Comparison of ENCODE assay signal across 6 cellular contexts in genomic region chr19:53869805-53870484, GRCh38. TPM values are rescaled to one million over a fixed set of nuclear protein-coding genes. Genes with fewer than 3 reads are reported as not detected.
DNase-seq lines count a peak whose midpoint lies in the region; TF ChIP-seq lines count a peak whose summit lies in the region.
"Not testable (repeated sequence)": the region's sequence is repeated elsewhere in the genome, so short reads cannot be mapped to it uniquely, and the experiment has no call there.

No MANE protein-coding gene starts in this region.

- peaks cover 11% of the 10 kb centered on the region; the same call in 1 of the 2 replicates for H3K36me3 ChIP-seq in BE2C
- peaks cover 38% of the 10 kb centered on the region for H3K36me3 ChIP-seq in NT2/D1 (ENCODE audit: insufficient read depth, insufficient read length, low read length)
- H3K36me3 ChIP-seq in esophagus muscularis mucosa: peaks cover 15 to 45% (median 40%) of the 10 kb centered on the region in 4 donors
- H3K36me3 ChIP-seq in mesodermal cell (ENCODE audit: control insufficient read depth, insufficient read depth, low read length): peaks cover 44% of the 10 kb centered on the region
- H3K36me3 ChIP-seq in smooth muscle cell (ENCODE audit: low read depth): not testable (repeated sequence)

- H3K27me3 Mint-ChIP-seq in activated naive CD8-positive, alpha-beta T cell treated with anti-CD3 and anti-CD28 coated beads for 36 hours: not testable (repeated sequence)

- H3K9me3 ChIP-seq in BE2C; NT2/D1 (ENCODE audit: insufficient read depth, low read length); esophagus muscularis mucosa; mesodermal cell (ENCODE audit: control insufficient read depth, low read length); smooth muscle cell (replicated peaks; ENCODE audit: low read depth): not testable (repeated sequence)

- not testable (repeated sequence) for TF ChIP-seq POLR2A in esophagus muscularis mucosa (IDR thresholded peaks at IDR 0.05; ENCODE audit: low read depth)

- not testable (repeated sequence) for H2AFZ ChIP-seq in smooth muscle cell (ENCODE audit: low read depth)

- TF ChIP-seq EP300 in esophagus muscularis mucosa (IDR thresholded peaks at IDR 0.05): not testable (repeated sequence)

- H3K4me1 Mint-ChIP-seq in activated naive CD8-positive, alpha-beta T cell treated with anti-CD3 and anti-CD28 coated beads for 36 hours: peaks cover 56% of the 10 kb centered on the region

- H3K36me3 Mint-ChIP-seq in activated naive CD8-positive, alpha-beta T cell treated with anti-CD3 and anti-CD28 coated beads for 36 hours: peaks cover 26% of the 10 kb centered on the region

- not testable (repeated sequence) for H3K9me3 Mint-ChIP-seq in activated naive CD8-positive, alpha-beta T cell treated with anti-CD3 and anti-CD28 coated beads for 36 hours

- H3K27me3 ChIP-seq in BE2C; NT2/D1 (ENCODE audit: insufficient read depth, insufficient read length); esophagus muscularis mucosa; smooth muscle cell (ENCODE audit: low read depth): not testable (repeated sequence)

- peaks cover 46% of the 10 kb centered on the region for H3K79me2 ChIP-seq in smooth muscle cell (ENCODE audit: low read depth)

- peak overlapping the region; percentile 78 for H3K27ac Mint-ChIP-seq in activated naive CD8-positive, alpha-beta T cell treated with anti-CD3 and anti-CD28 coated beads for 36 hours

- peaks cover 55% of the 10 kb centered on the region for H4K20me1 ChIP-seq in smooth muscle cell (ENCODE audit: low read depth)

- intact Hi-C loops in esophagus muscularis mucosa (cut with DNase I): loop anchor here (10.0 kb wide), 1 partner anchor 235 kb away; the partner anchor contains the start of genes NDUFA3 and OSCAR

- H3K4me1 ChIP-seq in BE2C; NT2/D1 (ENCODE audit: insufficient read depth, insufficient read length); smooth muscle cell (ENCODE audit: low read depth): not testable (repeated sequence)
- H3K4me1 ChIP-seq in esophagus muscularis mucosa: peaks cover 44 to 78% (median 78%) of the 10 kb centered on the region in 4 donors
- peaks cover 18% of the 10 kb centered on the region for H3K4me1 ChIP-seq in mesodermal cell (ENCODE audit: control insufficient read depth, insufficient read depth, low read length, poor library complexity, severe bottlenecking)

- H3K4me3 ChIP-seq in BE2C (ENCODE audit: low read depth, low read length) (peak overlapping the region; percentile 84), NT2/D1 (ENCODE audit: insufficient read length, low read depth) (peak overlapping the region; percentile 93), esophagus muscularis mucosa (peak overlapping the region; percentile 86 to 99 (median 95)), mesodermal cell (ENCODE audit: extremely low read depth, insufficient read depth, low read length, poor library complexity, severe bottlenecking) (peak overlapping the region; percentile 85), smooth muscle cell (peak overlapping the region; percentile 96)

- H3K9ac ChIP-seq in NT2/D1 (ENCODE audit: insufficient read length, low read depth): not testable (repeated sequence)
- peak overlapping the region; percentile 99 for H3K9ac ChIP-seq in smooth muscle cell (ENCODE audit: low read depth)

- TF ChIP-seq CTCF in BE2C (IDR thresholded peaks at IDR 0.05; ENCODE audit: low read depth, low read length); esophagus muscularis mucosa (IDR thresholded peaks at IDR 0.05); smooth muscle cell (IDR thresholded peaks at IDR 0.05; ENCODE audit: borderline replicate concordance, insufficient read depth, poor library complexity, severe bottlenecking): not testable (repeated sequence)

- not testable (repeated sequence) for DNase-seq in BE2C; NT2/D1 (ENCODE audit: low read depth, low spot score); activated naive CD8-positive, alpha-beta T cell treated with anti-CD3 and anti-CD28 coated beads for 36 hours; esophagus muscularis mucosa (ENCODE audit: extremely low spot score); smooth muscle cell (lab: John Stamatoyannopoulos, UW; ENCODE audit: unreplicated experiment)

- peaks cover 13% of the 10 kb centered on the region for H3F3A ChIP-seq in smooth muscle cell (ENCODE audit: low read depth)

- H3K27ac ChIP-seq in esophagus muscularis mucosa (replicated peaks in 1 of 4) (peak overlapping the region; percentile 98 to 99 (median 98)), mesodermal cell (ENCODE audit: low read depth, low read length, severe bottlenecking) (peak overlapping the region; percentile 97), smooth muscle cell (ENCODE audit: low read depth) (peak overlapping the region; percentile 96)

- H3K4me3 Mint-ChIP-seq in activated naive CD8-positive, alpha-beta T cell treated with anti-CD3 and anti-CD28 coated beads for 36 hours: peak overlapping the region; percentile 94

- peak overlapping the region; percentile 100 for H3K4me2 ChIP-seq in smooth muscle cell

- 0% methylated on average over 1 of the region's 24 CpGs for WGBS in esophagus muscularis mucosa
- WGBS in mesodermal cell (ENCODE audit: insufficient coverage in 2 of 2), 2 experiments: 21 to 67% methylated on average over 1 to 6 of the region's 24 CpGs
- 0% methylated on average over 4 of the region's 24 CpGs for WGBS in smooth muscle cell (ENCODE audit: low lambda C conversion rate)

RNA-seq across cellular contexts. Expression of gene MYADM, which starts 2.3 kb away (rescaled TPM):
- 36.7 TPM for polyA plus RNA-seq in BE2C (2012; ENCODE audit: insufficient read depth, insufficient read length, low read depth)
- total RNA-seq in activated naive CD8-positive, alpha-beta T cell treated with anti-CD3 and anti-CD28 coated beads for 36 hours: 10 to 100 TPM; 30.9 to 32.1 TPM
- total RNA-seq in esophagus muscularis mucosa (100 to 1,000 TPM; 130 to 353 (median 204) TPM), smooth muscle cell (83.8 and 97.6 TPM in 2 replicates)
- 78.4 TPM for polyA plus RNA-seq in mesodermal cell (2013, experiment 1 of 2)
- polyA plus RNA-seq in mesodermal cell (2013, experiment 2 of 2): 65.5 TPM
- polyA plus RNA-seq in smooth muscle cell: 193 and 247 TPM in 2 replicates

RNA-seq across cellular contexts. Expression of gene PRKCG, which starts 12.1 kb away (rescaled TPM):
- 0.28 TPM for polyA plus RNA-seq in BE2C (2012; ENCODE audit: insufficient read depth, insufficient read length, low read depth)
- total RNA-seq in activated naive CD8-positive, alpha-beta T cell treated with anti-CD3 and anti-CD28 coated beads for 36 hours: under 1 TPM in 1 of 2 experiments, not detected in 1; 0.35 TPM
- total RNA-seq in esophagus muscularis mucosa (not detected), smooth muscle cell (0.18 TPM in 1 of 2 replicates, not detected in the other)
- polyA plus RNA-seq in mesodermal cell (2013, experiment 1 of 2): 1.5 TPM
- polyA plus RNA-seq in mesodermal cell (2013, experiment 2 of 2): 0.71 TPM
- 0.51 and 0.59 TPM in 2 replicates for polyA plus RNA-seq in smooth muscle cell

RNA-seq across cellular contexts. Expression of gene CACNG7, which starts 39.1 kb away (rescaled TPM):
- 6.7 TPM for polyA plus RNA-seq in BE2C (2012; ENCODE audit: insufficient read depth, insufficient read length, low read depth)
- total RNA-seq in activated naive CD8-positive, alpha-beta T cell treated with anti-CD3 and anti-CD28 coated beads for 36 hours: not detected
- total RNA-seq in esophagus muscularis mucosa (1 to 10 TPM in 1 of 4 donors, under 1 TPM in 1, not detected in 2; under 0.01 to 1.2 TPM), smooth muscle cell (2.3 and 6.1 TPM in 2 replicates)
- polyA plus RNA-seq in mesodermal cell (2013, experiment 1 of 2): 60.5 TPM
- polyA plus RNA-seq in mesodermal cell (2013, experiment 2 of 2): 35.9 TPM
- polyA plus RNA-seq in smooth muscle cell: 0.59 and 1.3 TPM in 2 replicates

RNA-seq across cellular contexts. Expression of gene NLRP12, which starts 45.8 kb away (rescaled TPM):
- not detected for polyA plus RNA-seq in BE2C (2012; ENCODE audit: insufficient read depth, insufficient read length, low read depth)
- under 1 TPM; 0.06 TPM for total RNA-seq in activated naive CD8-positive, alpha-beta T cell treated with anti-CD3 and anti-CD28 coated beads for 36 hours
- total RNA-seq in esophagus muscularis mucosa (1 to 10 TPM in 1 of 4 donors, under 1 TPM in 3; under 0.01 to 1.8 (median 0.30) TPM), smooth muscle cell (0.04 TPM in 1 of 2 replicates, not detected in the other)
- 0.11 TPM for polyA plus RNA-seq in mesodermal cell (2013, experiment 1 of 2)
- polyA plus RNA-seq in mesodermal cell (2013, experiment 2 of 2): not detected
- not detected in 2 replicates for polyA plus RNA-seq in smooth muscle cell
